ENCODE assay signal across 24 cellular contexts in the genomic region with DNA sequence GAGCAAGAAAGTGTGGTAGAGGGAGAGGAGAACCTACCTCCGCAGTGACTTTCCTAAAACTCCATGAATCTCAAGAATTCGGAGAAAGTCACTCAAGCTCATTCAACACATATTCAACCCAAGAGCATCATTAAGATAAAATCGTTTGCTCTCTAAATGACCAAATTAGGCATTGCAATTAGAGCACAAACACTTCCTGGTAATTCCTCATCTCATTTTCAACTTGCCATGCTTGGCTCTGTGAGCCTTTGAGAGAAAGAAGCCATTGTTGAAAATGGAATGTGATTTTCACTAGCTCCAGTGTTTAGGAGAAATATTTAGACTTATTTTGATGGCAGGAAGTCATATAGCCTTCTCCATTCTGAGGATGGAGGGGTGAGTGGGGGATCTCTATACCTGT. TPM values are rescaled to one million over a fixed set of nuclear protein-coding genes. Genes with fewer than 3 reads are reported as not detected.
DNase-seq lines count a peak whose midpoint lies in the region; ATAC-seq and TF ChIP-seq lines count a peak whose summit lies in the region.
"Had no signal": no experiment of that assay in that cellular context is flagged by ENCODE, and none has a peak within 500 bp of the region (broad histone marks: within the 10 kb centered on the region; RNA-seq: fewer than 3 reads in every experiment).

No MANE protein-coding gene starts in this region.

- peaks cover 0 to 24% of the 10 kb centered on the region in 2 donors for H3K36me3 ChIP-seq in neuronal stem cell (replicated peaks in 1 of 2; ENCODE audit: control insufficient read depth in 2 of 2, insufficient read depth in 2 of 2, low read length in 2 of 2)
- no peaks in the 10 kb centered on the region for H3K36me3 ChIP-seq in SK-N-SH (replicated peaks in 1 of 2; ENCODE audit: control insufficient read depth in 1 of 2, insufficient read depth in 2 of 2, low read length in 1 of 2)
- H3K36me3 ChIP-seq: SJCRH30 had no signal

- no peak overlapping the region for H3K18ac ChIP-seq in neuronal stem cell (ENCODE audit: low read length)

- H2BK120ac ChIP-seq in neuronal stem cell (ENCODE audit: low read depth, low read length), result no peak overlapping the region

- H4K20me1 ChIP-seq in SK-N-SH (ENCODE audit: insufficient read depth), result no peaks in the 10 kb centered on the region

- H3K36me3 Mint-ChIP-seq in activated T-helper 17 cell treated with anti-CD3 and anti-CD28 coated beads, Interleukin-2, amount 50 U/mL, for 72 hours (ENCODE audit: low read depth), result no peaks in the 10 kb centered on the region
- H3K36me3 Mint-ChIP-seq: CD4-positive, CD25-positive, alpha-beta regulatory T cell had no signal

- H3K4ac ChIP-seq in neuronal stem cell (ENCODE audit: low read length), result no peak overlapping the region

- H3K79me2 ChIP-seq in SK-N-SH (ENCODE audit: insufficient read depth), result no peaks in the 10 kb centered on the region

- peak; percentile 68 for DNase-seq in COLO829 (ENCODE audit: low spot score)
- no peak for DNase-seq in dorsolateral prefrontal cortex
- no peak for DNase-seq in neuronal stem cell (ENCODE audit: low spot score)
- DNase-seq in SK-N-SH, result no peak
- DNase-seq: Caco-2; CD4-positive, CD25-positive, alpha-beta regulatory T cell; DMS 273 treated with DMSO at 0.1 percent for 48 hours; DND-41; HCEC 1CT; NCI-H1417; NCI-H1694 treated with DMSO at 0.1 percent for 48 hours; NCI-H2081 treated with DMSO at 0.1 percent for 48 hours; NCI-H446; NCI-H526 treated with DMSO at 0.1 percent for 48 hours; OCI-M1; SJCRH30 had no signal

- no peak overlapping the region for H3K9ac ChIP-seq in neuronal stem cell (ENCODE audit: low read depth, low read length, poor library complexity)
- no peak overlapping the region for H3K9ac ChIP-seq in SK-N-SH
- H3K9ac ChIP-seq: KMS-11 had no signal

- CTCF ChIA-PET in SK-N-SH (lab: Yijun Ruan, JAX), result no interaction called here

- no peaks in the 10 kb centered on the region for H3F3A ChIP-seq in SK-N-SH (replicated peaks; ENCODE audit: insufficient read depth)

- no peaks in the 10 kb centered on the region for H3K4me1 Mint-ChIP-seq in activated T-helper 17 cell treated with anti-CD3 and anti-CD28 coated beads, Interleukin-2, amount 50 U/mL, for 72 hours
- H3K4me1 Mint-ChIP-seq: CD4-positive, CD25-positive, alpha-beta regulatory T cell; GM23338 had no signal

- TF ChIP-seq RAD21 in SK-N-SH (IDR thresholded peaks at IDR 0.05; ENCODE audit: low read length), result no peak

- no peak overlapping the region for H3K14ac ChIP-seq in neuronal stem cell (ENCODE audit: low read length)

- no peak for TF ChIP-seq EP300 in SK-N-SH (IDR thresholded peaks at IDR 0.05; ENCODE audit: borderline replicate concordance in 1 of 2, low read depth in 1 of 2, low read length in 1 of 2)

- POLR2A ChIA-PET in SK-N-SH (lab: Yijun Ruan, JAX), result no interaction called here

- H4K8ac ChIP-seq in neuronal stem cell (ENCODE audit: low read depth, low read length), result no peak overlapping the region

- ATAC-seq in HG03159 (IDR thresholded peaks at IDR 0.05; ENCODE audit: unreplicated experiment), result no peak
- no peak for ATAC-seq in activated T-helper 17 cell treated with anti-CD3 and anti-CD28 coated beads, Interleukin-2, amount 50 U/mL, for 72 hours (replicated peaks)
- ATAC-seq in HG02884 (IDR thresholded peaks at IDR 0.05; ENCODE audit: unreplicated experiment), result no peak
- ATAC-seq: A549, GM12878, GM23338 had no signal

- H3K79me1 ChIP-seq in neuronal stem cell (ENCODE audit: low read depth, low read length), result peaks cover 2% of the 10 kb centered on the region

- intact Hi-C loops in dorsolateral prefrontal cortex (cut with DNase I), result no loop called here

- no peak overlapping the region for H3K4me3 Mint-ChIP-seq in activated T-helper 17 cell treated with anti-CD3 and anti-CD28 coated beads, Interleukin-2, amount 50 U/mL, for 72 hours
- H3K4me3 Mint-ChIP-seq: CD4-positive, CD25-positive, alpha-beta regulatory T cell; GM23338 had no signal

- TF ChIP-seq CTCF in dorsolateral prefrontal cortex (IDR thresholded peaks at IDR 0.05 in 54 of 56, conservative IDR thresholded peaks at IDR 0.05 in 2 of 56; ENCODE audit: low read depth in 1 of 56, partially characterized antibody in 56 of 56) (no peak), SK-N-SH (IDR thresholded peaks at IDR 0.05) (no peak)

- H3K9me3 ChIP-seq in neuronal stem cell (replicated peaks in 1 of 2; ENCODE audit: control insufficient read depth in 2 of 2, insufficient read depth in 1 of 2, low read depth in 1 of 2, low read length in 2 of 2), result no peaks in the 10 kb centered on the region
- H3K9me3 ChIP-seq in SK-N-SH, result no peaks in the 10 kb centered on the region
- H3K9me3 ChIP-seq: A549, Caco-2, SJCRH30 had no signal

- H3K27ac ChIP-seq in dorsolateral prefrontal cortex (peak overlapping the region in 31 of 59 donors; percentile 1 to 79 (median 31)), layer of hippocampus (ENCODE audit: low read depth, low read length) (peak overlapping the region; percentile 0), neuronal stem cell (replicated peaks; ENCODE audit: low read length) (peak overlapping the region; percentile 40), SK-N-SH (ENCODE audit: low read depth in 2 of 2, low read length in 1 of 2) (no peak overlapping the region)
- H3K27ac ChIP-seq: A549, KMS-11, SJCRH30 had no signal

- no peak overlapping the region for H2AK5ac ChIP-seq in neuronal stem cell (ENCODE audit: low read depth, low read length)

- H4K91ac ChIP-seq in neuronal stem cell (ENCODE audit: low read depth, low read length, poor library complexity), result no peak overlapping the region

- H3K9me2 ChIP-seq in SK-N-SH, result no peaks in the 10 kb centered on the region

- no peak overlapping the region for H2AFZ ChIP-seq in neuronal stem cell (ENCODE audit: low read length)
- no peak overlapping the region for H2AFZ ChIP-seq in SK-N-SH (ENCODE audit: low read depth)
- H2AFZ ChIP-seq: GM23338 had no signal

- WGBS in neuronal stem cell (ENCODE audit: extremely low coverage in 2 of 2, insufficient read length in 2 of 2, insufficient replicate concordance in 1 of 2), 2 donors, result no CpG with 5 or more reads among the region's 3 CpGs
- WGBS in SK-N-SH (ENCODE audit: low lambda C conversion rate), result 38% methylated on average over 3 of the region's 3 CpGs

- peaks cover 11 to 12% of the 10 kb centered on the region in 2 donors for H3K4me1 ChIP-seq in neuronal stem cell (ENCODE audit: control insufficient read depth in 2 of 2, insufficient read depth in 1 of 2, low read depth in 1 of 2, low read length in 2 of 2)
- H3K4me1 ChIP-seq in SK-N-SH (ENCODE audit: control insufficient read depth in 1 of 2, insufficient read depth in 2 of 2, low read depth in 1 of 2, low read length in 1 of 2), result no peaks in the 10 kb centered on the region
- H3K4me1 ChIP-seq: A549, Caco-2, SJCRH30 had no signal

- no peaks in the 10 kb centered on the region for H3K27me3 ChIP-seq in dorsolateral prefrontal cortex
- no peaks in the 10 kb centered on the region for H3K27me3 ChIP-seq in layer of hippocampus (ENCODE audit: control insufficient read depth, insufficient read depth, low read length)
- no peaks in the 10 kb centered on the region for H3K27me3 ChIP-seq in neuronal stem cell (ENCODE audit: control insufficient read depth in 3 of 3, insufficient read depth in 3 of 3, low read depth in 1 of 3, low read length in 3 of 3)
- no peaks in the 10 kb centered on the region for H3K27me3 ChIP-seq in SK-N-SH (ENCODE audit: insufficient read depth)

- H3K4me2 ChIP-seq in neuronal stem cell (ENCODE audit: insufficient read depth, low read length, poor library complexity, severe bottlenecking), result no peak overlapping the region
- no peak overlapping the region for H3K4me2 ChIP-seq in SK-N-SH
- H3K4me2 ChIP-seq: A549, GM23338, KMS-11 had no signal

- H3K9me3 Mint-ChIP-seq in activated T-helper 17 cell treated with anti-CD3 and anti-CD28 coated beads, Interleukin-2, amount 50 U/mL, for 72 hours, result peaks cover 2% of the 10 kb centered on the region

- peaks cover 3% of the 10 kb centered on the region for H3K27me3 Mint-ChIP-seq in activated T-helper 17 cell treated with anti-CD3 and anti-CD28 coated beads, Interleukin-2, amount 50 U/mL, for 72 hours
- H3K27me3 Mint-ChIP-seq: CD4-positive, CD25-positive, alpha-beta regulatory T cell had no signal

- no peak overlapping the region for H2BK12ac ChIP-seq in neuronal stem cell (ENCODE audit: low read length)

- H3K4me3 ChIP-seq in dorsolateral prefrontal cortex (peak overlapping the region in 2 of 59 donors; percentile 16), neuronal stem cell (ENCODE audit: low read length in 2 of 2) (no peak overlapping the region), SK-N-SH (ENCODE audit: low read depth in 2 of 2, low read length in 1 of 2) (no peak overlapping the region)
- H3K4me3 ChIP-seq: A549, GM12878, GM23338, SJCRH30 had no signal

- no peak overlapping the region for H2BK5ac ChIP-seq in neuronal stem cell (ENCODE audit: low read length)

- H3K27ac Mint-ChIP-seq in activated T-helper 17 cell treated with anti-CD3 and anti-CD28 coated beads, Interleukin-2, amount 50 U/mL, for 72 hours, result no peak overlapping the region
- H3K27ac Mint-ChIP-seq: GM23338 had no signal

- H2BK15ac ChIP-seq in neuronal stem cell (ENCODE audit: low read length), result no peak overlapping the region

- no peak overlapping the region for H3K23ac ChIP-seq in neuronal stem cell (ENCODE audit: low read depth, low read length, poor library complexity)

TF ChIP-seq in SK-N-SH, 30 proteins besides CTCF, POLR2A, EP300 and RAD21:
- no peak for TF ChIP-seq FOXJ3 (CRISPR knock-in tag; IDR thresholded peaks at IDR 0.05)

RNA-seq across cellular contexts. Expression of a gene that starts 52.5 kb away (rescaled TPM):
- 10 to 100 TPM; 51.1 to 93.6 (median 76.3) TPM for total RNA-seq in dorsolateral prefrontal cortex
- 10.4 TPM for polyA plus RNA-seq in neuronal stem cell (2013, experiment 1 of 2)
- 11.4 TPM for polyA plus RNA-seq in neuronal stem cell (2013, experiment 2 of 2)
- 6.8 and 7.7 TPM in 2 replicates for polyA plus RNA-seq in SK-N-SH (2012; rRNA removed)
- polyA plus RNA-seq in SK-N-SH (2012; cell fraction: cytosol; rRNA removed), result 5.9 and 6.6 TPM in 2 replicates
- 16.0 and 17.3 TPM in 2 replicates for polyA plus RNA-seq in SK-N-SH (2012; cell fraction: nucleus; rRNA removed)
- total RNA-seq in activated T-helper 17 cell treated with anti-CD3 and anti-CD28 coated beads, Interleukin-2, amount 50 U/mL, for 72 hours, result under 1 TPM; 0.22 to 0.74 TPM
- total RNA-seq: CD4-positive, CD25-positive, alpha-beta regulatory T cell had no signal
- polyA plus RNA-seq: CD4-positive, CD25-positive, alpha-beta regulatory T cell had no signal

Comparison
In these comparisons a context has a peak if more than half of its experiments do, and no peak if none do; other contexts are left out.
1. H3K27ac ChIP-seq: peak in dorsolateral prefrontal cortex (31 of 59), layer of hippocampus (single experiment) and neuronal stem cell (single experiment); none in SK-N-SH (0 of 2).
2. RNA of a gene that starts 52.5 kb away (total RNA-seq): 51.1 to 93.6 TPM in dorsolateral prefrontal cortex; 0.22 to 0.74 TPM in activated T-helper 17 cell treated with anti-CD3 and anti-CD28 coated beads, Interleukin-2, amount 50 U/mL, for 72 hours; every median in the first group is over 10 times any median in the second.